Comparison of ENCODE assay signal across 8 cellular contexts in the genomic region with DNA sequence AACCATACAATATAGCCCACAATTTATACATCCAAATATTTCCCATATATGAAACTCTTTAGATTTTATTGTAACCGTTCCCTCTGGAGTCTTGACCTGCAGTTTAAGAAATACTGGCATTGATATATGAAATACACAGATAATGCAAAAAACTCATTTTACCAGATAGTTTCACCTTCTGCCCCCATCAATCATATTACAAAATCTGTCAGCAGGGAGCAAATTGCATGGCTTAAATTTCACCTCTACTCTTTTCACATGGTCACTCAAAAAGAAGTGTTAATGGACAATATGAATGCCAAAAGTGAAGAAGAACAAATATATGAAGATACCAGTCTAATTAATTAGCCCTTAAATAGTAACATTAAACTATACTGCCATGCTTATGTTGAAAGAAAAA.
"Had no signal": no experiment of that assay in that cellular context is flagged by ENCODE, and none has a peak within 500 bp of the region (broad histone marks: within the 10 kb centered on the region; RNA-seq: fewer than 3 reads in every experiment).

No MANE protein-coding gene starts in this region.

- H3K4me3 Mint-ChIP-seq: GM23338, H9, HFFc6, IgD-negative memory B cell had no signal

- ATAC-seq: GM23338 had no signal

- H3K4me2 ChIP-seq: GM23338 had no signal

- H3K27ac Mint-ChIP-seq: GM23338, H9, HFFc6, IgD-negative memory B cell had no signal

- FAIRE-seq: H1, HTR-8/SVneo had no signal

- H3K4me3 ChIP-seq: GM23338 had no signal

- H3K36me3 Mint-ChIP-seq: IgD-negative memory B cell had no signal

- H3K9me3 Mint-ChIP-seq: GM23338, H9, IgD-negative memory B cell had no signal

- H3K4me1 Mint-ChIP-seq: GM23338, H9, IgD-negative memory B cell had no signal

- H2AFZ ChIP-seq: GM23338 had no signal

- DNase-seq: H9, HCEC 1CT, HFFc6, KG1 had no signal
